In the genomic region with DNA sequence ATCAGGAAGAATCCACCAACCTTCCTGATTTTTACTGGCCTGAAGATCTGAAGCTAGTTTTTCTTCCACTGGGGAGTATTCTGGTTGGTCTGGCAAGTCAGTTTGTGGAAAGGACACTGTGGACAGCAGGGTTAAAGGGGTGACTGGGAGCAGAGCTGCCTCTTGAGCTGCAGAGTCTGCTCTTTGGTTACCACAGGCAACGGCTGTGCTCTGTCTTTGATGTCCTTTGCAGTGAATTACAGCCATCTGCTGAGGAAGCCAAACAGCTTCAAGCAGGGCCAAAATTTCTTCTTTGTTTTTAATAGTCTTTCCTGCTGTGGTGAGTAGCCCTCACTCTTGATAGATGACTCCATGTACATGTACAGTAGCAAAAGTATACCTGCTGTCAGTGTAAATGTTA, we compare ENCODE assay signal across 13 cellular contexts.
DNase-seq lines count a peak whose midpoint lies in the region; ATAC-seq and TF ChIP-seq lines count a peak whose summit lies in the region.
"Had no signal": no experiment of that assay in that cellular context is flagged by ENCODE, and none has a peak within 500 bp of the region (broad histone marks: within the 10 kb centered on the region; RNA-seq: fewer than 3 reads in every experiment).

No MANE protein-coding gene starts in this region.

- no peak overlapping the region for H3K4me3 Mint-ChIP-seq in nephron progenitor cell
- H3K4me3 Mint-ChIP-seq: B cell; CD4-positive, alpha-beta T cell had no signal

- no peak for TF ChIP-seq EP300 in esophagus muscularis mucosa (IDR thresholded peaks at IDR 0.05)

- peaks cover 0 to 16% (median 13%) of the 10 kb centered on the region in 4 donors for H3K4me1 ChIP-seq in esophagus muscularis mucosa

- DNase-seq in Ammon's horn (ENCODE audit: low spot score), result peak; percentile 11
- DNase-seq in Jurkat, Clone E6-1 (ENCODE audit: low read depth, low spot score), result peak; percentile 63
- DNase-seq in esophagus muscularis mucosa (ENCODE audit: extremely low spot score), result peak; percentile 66
- DNase-seq in nephron progenitor cell, result no peak
- no peak for DNase-seq in activated CD4-positive, CD25-positive, alpha-beta regulatory T cell (lab: John Stamatoyannopoulos, UW)
- DNase-seq in SW480 (ENCODE audit: low spot score), result no peak
- no peak for DNase-seq in DMS53 (lab: John Stamatoyannopoulos, UW)
- DNase-seq: ACHN; C1 segment of cervical spinal cord; CD4-positive, alpha-beta T cell had no signal

- no peak overlapping the region for H3K27ac ChIP-seq in esophagus muscularis mucosa (replicated peaks in 1 of 4)

- TF ChIP-seq POLR2A in esophagus muscularis mucosa (IDR thresholded peaks at IDR 0.05; ENCODE audit: low read depth), result no peak

- no peak for ATAC-seq in HG03025 (IDR thresholded peaks at IDR 0.05; ENCODE audit: low FRiP score, unreplicated experiment)
- ATAC-seq: GM12878 had no signal

- peak overlapping the region; percentile 68 for H3K27ac Mint-ChIP-seq in nephron progenitor cell
- H3K27ac Mint-ChIP-seq: B cell; CD4-positive, alpha-beta T cell had no signal

- no peaks in the 10 kb centered on the region for H3K36me3 ChIP-seq in esophagus muscularis mucosa

- H3K9me3 Mint-ChIP-seq in nephron progenitor cell, result peaks cover 77% of the 10 kb centered on the region
- H3K9me3 Mint-ChIP-seq: CD4-positive, alpha-beta T cell had no signal

- H3K36me3 Mint-ChIP-seq in nephron progenitor cell (ENCODE audit: low read depth), result no peaks in the 10 kb centered on the region

- no CpG with 5 or more reads among the region's 1 CpG for WGBS in esophagus muscularis mucosa

- peaks cover 5% of the 10 kb centered on the region for H3K27me3 Mint-ChIP-seq in nephron progenitor cell (ENCODE audit: low read depth, poor library complexity)
- H3K27me3 Mint-ChIP-seq: CD4-positive, alpha-beta T cell had no signal

- no peak overlapping the region for H3K4me3 ChIP-seq in Jurkat, Clone E6-1 (ENCODE audit: low read length)
- no peak overlapping the region for H3K4me3 ChIP-seq in esophagus muscularis mucosa
- H3K4me3 ChIP-seq: GM12878 had no signal

- intact Hi-C loops in esophagus muscularis mucosa (cut with DNase I), result no loop called here

- no peaks in the 10 kb centered on the region for H3K9me3 ChIP-seq in esophagus muscularis mucosa

- no peak for TF ChIP-seq CTCF in esophagus muscularis mucosa (IDR thresholded peaks at IDR 0.05)
- TF ChIP-seq CTCF in nephron progenitor cell (IDR thresholded peaks at IDR 0.05), result no peak

- H3K4me1 Mint-ChIP-seq in nephron progenitor cell, result peaks cover 10% of the 10 kb centered on the region
- H3K4me1 Mint-ChIP-seq: B cell had no signal

- H3K27me3 ChIP-seq in esophagus muscularis mucosa, result no peaks in the 10 kb centered on the region

Comparison
In these comparisons a context has a peak if more than half of its experiments do, and no peak if none do; other contexts are left out.
1. DNase-seq: peak in Ammon's horn (single experiment), Jurkat, Clone E6-1 (single experiment) and esophagus muscularis mucosa (single experiment); none in nephron progenitor cell (single experiment), activated CD4-positive, CD25-positive, alpha-beta regulatory T cell (0 of 4), SW480 (single experiment) and DMS53 (single experiment).